Comparison of ENCODE assay signal across 1 cellular context in genomic region chr6:125083684-125083990, GRCh38.
A peak's percentile ranks its signal among the peaks of the same experiment; 100 is the strongest.
TF ChIP-seq lines count a peak whose summit lies in the region.

No MANE protein-coding gene starts in this region.

TF ChIP-seq in K562, 482 proteins besides CTCF, POLR2A, EP300 and RAD21 (continued from another document):
- TF ChIP-seq MAFF (IDR thresholded peaks at IDR 0.05; ENCODE audit: low read length) (peak; percentile 27; the same call in 1 of the 2 replicates), MAFG (tag; conservative IDR thresholded peaks at IDR 0.05) (peak; percentile 72), HSF4 (CRISPR knock-in tag; IDR thresholded peaks at IDR 0.05; ENCODE audit: borderline replicate concordance) (peak; percentile 17; the same call in 1 of the 2 replicates), ZNF592 (IDR thresholded peaks at IDR 0.05) (0 out of 2 replicates have a peak, but pooled peaks have one; percentile 11), MECOM (CRISPR knock-in tag; IDR thresholded peaks at IDR 0.05) (0 out of 2 replicates have a peak, but pooled peaks have one; percentile 47), ZNF316 (IDR thresholded peaks at IDR 0.05) (peak; percentile 73), GTF2E2 (tag; IDR thresholded peaks at IDR 0.05) (0 out of 2 replicates have a peak, but pooled peaks have one; percentile 47), NUFIP1 (IDR thresholded peaks at IDR 0.05; ENCODE audit: partially characterized antibody) (peak; percentile 40), ZNF639 (CRISPR knock-in tag; conservative IDR thresholded peaks at IDR 0.05 in 1 of 2, IDR thresholded peaks at IDR 0.05 in 1 of 2) (0 out of 4 replicates have a peak, but pooled peaks of 1 of the 2 experiments have one; percentile 11), MTF1 (CRISPR knock-in tag; IDR thresholded peaks at IDR 0.05; ENCODE audit: borderline replicate concordance) (no peak), NFE2 (IDR thresholded peaks at IDR 0.05; ENCODE audit: low read depth) (peak; percentile 70), FOXA3 (CRISPR knock-in tag; conservative IDR thresholded peaks at IDR 0.05 in 1 of 2, IDR thresholded peaks at IDR 0.05 in 1 of 2) (no peak), ATF1 (CRISPR knock-in tag; IDR thresholded peaks at IDR 0.05) (no peak), ATF1 (tag; IDR thresholded peaks at IDR 0.05) (no peak)
